1 cellular context compared by ENCODE assay signal in genomic region chr5:150484964-150485769, GRCh38.
TF ChIP-seq lines count a peak whose summit lies in the region.

No MANE protein-coding gene starts in this region.

TF ChIP-seq in K562, 482 proteins besides CTCF, POLR2A, EP300 and RAD21 (continued from another document):
- TF ChIP-seq CXXC5 (CRISPR knock-in tag; IDR thresholded peaks at IDR 0.05), result peak; percentile 30
- peak; percentile 50; the same call in 1 of the 2 replicates for TF ChIP-seq MGA (IDR thresholded peaks at IDR 0.05)
- no peak for TF ChIP-seq ZNF277 (CRISPR knock-in tag; IDR thresholded peaks at IDR 0.05; ENCODE audit: borderline replicate concordance)
